1 cellular context compared by ENCODE assay signal in genomic region chr3:31531992-31532586, GRCh38.
TF ChIP-seq lines count a peak whose summit lies in the region.

No MANE protein-coding gene starts in this region.

TF ChIP-seq in K562, 482 proteins besides CTCF, POLR2A, EP300 and RAD21 (continued from another document and continues in another):
- TF ChIP-seq TSHZ1 (CRISPR knock-in tag; IDR thresholded peaks at IDR 0.05) (no peak), ZNF644 (tag; IDR thresholded peaks at IDR 0.05; ENCODE audit: low read depth) (no peak; the same call in 1 of the 2 replicates), RERE (CRISPR knock-in tag; IDR thresholded peaks at IDR 0.05; ENCODE audit: borderline replicate concordance) (peak; percentile 36; the same call in 1 of the 2 replicates), SMAD4 (CRISPR knock-in tag; conservative IDR thresholded peaks at IDR 0.05) (peak; percentile 82), NKRF (IDR thresholded peaks at IDR 0.05; ENCODE audit: borderline replicate concordance) (peak; percentile 38; the same call in 1 of the 2 replicates), KLF6 (CRISPR knock-in tag; IDR thresholded peaks at IDR 0.05; ENCODE audit: borderline replicate concordance) (peak; percentile 56; the same call in 1 of the 2 replicates), POLR2AphosphoS5 (IDR thresholded peaks at IDR 0.05; ENCODE audit: control insufficient read depth, insufficient read depth, low read depth, low read length) (peak; percentile 82), EWSR1 (IDR thresholded peaks at IDR 0.05; ENCODE audit: borderline replicate concordance, low read depth, partially characterized antibody) (no peak), IRF2 (CRISPR knock-in tag; IDR thresholded peaks at IDR 0.05) (no peak), ZBED1 (IDR thresholded peaks at IDR 0.05) (peak; percentile 24; the same call in 1 of the 2 replicates), NFE2L1 (tag; IDR thresholded peaks at IDR 0.05; ENCODE audit: borderline replicate concordance, low read depth) (no peak), STAT6 (CRISPR knock-in tag; IDR thresholded peaks at IDR 0.05) (peak; percentile 24; the same call in 1 of the 2 replicates), RHOXF2B (CRISPR knock-in tag; conservative IDR thresholded peaks at IDR 0.05) (no peak), SIN3B (IDR thresholded peaks at IDR 0.05; ENCODE audit: low read depth) (no peak), CUX1 (CRISPR knock-in tag; IDR thresholded peaks at IDR 0.05) (no peak), TFAP4 (CRISPR knock-in tag; IDR thresholded peaks at IDR 0.05; ENCODE audit: borderline replicate concordance) (peak; percentile 92), MCM5 (IDR thresholded peaks at IDR 0.05; ENCODE audit: low read depth) (no peak), SMARCC2 (IDR thresholded peaks at IDR 0.05; ENCODE audit: low read depth) (no peak), RCOR1 (IDR thresholded peaks at IDR 0.05; ENCODE audit: borderline replicate concordance in 1 of 2, low read depth in 2 of 2, low read length in 2 of 2) (0 out of 4 replicates have a peak, but pooled peaks of 1 of the 2 experiments have one; percentile 2), HMG20B (CRISPR knock-in tag; IDR thresholded peaks at IDR 0.05) (no peak), RREB1 (CRISPR knock-in tag; IDR thresholded peaks at IDR 0.05) (no peak)
